In the genomic region with DNA sequence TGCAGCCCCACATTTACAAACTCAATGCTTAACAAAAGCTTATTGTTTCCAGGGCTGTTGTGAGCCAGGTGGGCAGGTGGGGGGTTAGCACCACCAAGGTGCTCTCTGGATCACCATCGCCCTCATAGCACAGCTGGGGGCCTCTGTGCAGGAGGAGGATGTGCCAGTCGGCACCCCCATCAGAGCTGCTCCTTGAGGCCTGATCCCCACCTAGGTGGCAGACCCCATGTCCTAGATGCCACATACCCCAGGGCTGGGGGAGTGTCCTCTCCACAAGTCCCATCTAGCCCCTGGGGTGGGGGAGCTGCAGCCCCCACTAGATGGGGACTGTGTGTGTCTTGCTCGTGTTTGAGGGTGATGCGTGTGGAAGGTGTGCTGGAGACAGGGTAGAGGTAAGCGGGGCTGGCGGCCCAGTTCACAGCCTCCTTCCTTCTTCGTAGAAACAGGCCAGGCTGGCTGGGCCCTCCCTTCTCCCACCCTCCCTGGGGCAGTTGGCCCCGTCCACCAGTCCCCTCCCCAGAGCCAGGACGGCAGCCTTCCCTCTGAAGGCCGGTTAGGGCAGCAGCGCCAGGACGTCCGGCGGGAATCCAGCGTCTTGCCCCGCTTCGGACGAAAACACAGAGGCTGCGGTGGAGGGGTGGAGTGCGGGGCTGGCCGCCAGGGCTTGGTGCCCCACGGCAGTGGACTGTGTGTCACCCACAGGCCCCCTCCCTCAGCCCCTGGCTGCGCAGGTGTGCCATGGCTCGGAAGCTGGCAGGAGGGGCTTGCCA, we compare ENCODE assay signal across 18 cellular contexts. TPM values are rescaled to one million over a fixed set of nuclear protein-coding genes. Genes with fewer than 3 reads are reported as not detected.
DNase-seq lines count a peak whose midpoint lies in the region; ATAC-seq, FAIRE-seq and TF ChIP-seq lines count a peak whose summit lies in the region.
"Had no signal": no experiment of that assay in that cellular context is flagged by ENCODE, and none has a peak within 500 bp of the region (broad histone marks: within the 10 kb centered on the region; RNA-seq: fewer than 3 reads in every experiment).

No MANE protein-coding gene starts in this region.

- no peak overlapping the region for H3K56ac ChIP-seq in H1 (replicated peaks; ENCODE audit: insufficient read length, low read depth, low read length)

- no peak overlapping the region for H3K4ac ChIP-seq in H1 (replicated peaks; ENCODE audit: insufficient read length, low read depth, low read length)

- DNase-seq in astrocyte of the hippocampus (ENCODE audit: low read depth, low spot score): peak; percentile 71
- peak in 1 of 2 experiments; percentile 67 for DNase-seq in H1 (ENCODE audit: low read depth in 1 of 2, low spot score in 2 of 2)
- DNase-seq in tibial nerve (ENCODE audit: low spot score in 2 of 2): no peak
- no peak for DNase-seq in dedifferentiated amniotic fluid mesenchymal stem cell (ENCODE audit: extremely low spot score)
- DNase-seq in activated T-cell treated with anti-CD3 and anti-CD28 coated beads, Interleukin-2, amount 50 U/mL, for 48 hours: no peak
- DNase-seq: activated CD4-positive, alpha-beta T cell treated with anti-CD3 and anti-CD28 coated beads, Interleukin-2, amount 50 U/mL, for 48 hours; activated T-cell treated with anti-CD3 and anti-CD28 coated beads, Interleukin-2, amount 50 U/mL, for 1 hour; Caco-2; cerebellar nuclear complex; MG63; naive thymus-derived CD8-positive, alpha-beta T cell; NCI-H187 treated with DMSO at 0.1 percent for 48 hours; retina; stimulated activated CD4-positive, alpha-beta T cell treated with anti-CD3 and anti-CD28 coated beads, Interleukin-2, amount 100 ng/mL, for 24 hours; T-cell had no signal

- H3K27me3 ChIP-seq in H1 (replicated peaks in 1 of 4; ENCODE audit: control insufficient read depth in 3 of 4, extremely low read depth in 1 of 4, insufficient read depth in 3 of 4, low read length in 3 of 4): peaks cover 62 to 89% (median 74%) of the 10 kb centered on the region in 4 experiments
- H3K27me3 ChIP-seq in tibial nerve: peaks cover 0 to 67% of the 10 kb centered on the region in 2 donors
- H3K27me3 ChIP-seq: MG63 had no signal

- H2BK5ac ChIP-seq in H1 (ENCODE audit: low read depth, low read length): no peak overlapping the region

- CTCF ChIA-PET in H1 (lab: Charles Lee; ENCODE audit: partially characterized antibody): interaction anchor here (0.8 to 1.2 kb wide), 8 partner anchors 17 to 358 kb away, joined by 3 to 4 read pairs (median 3); no protein-coding TSS in a partner anchor

- peak overlapping the region; percentile 68; the same call in 1 of the 2 replicates for H4K8ac ChIP-seq in H1 (ENCODE audit: extremely low read depth, insufficient read depth, low read length)

- H3K23ac ChIP-seq in H1 (ENCODE audit: insufficient read length): no peak overlapping the region

- H3K4me2 ChIP-seq in H1 (ENCODE audit: insufficient read depth in 1 of 2, low read depth in 2 of 2, low read length in 2 of 2): peak overlapping the region; percentile 34 to 75

- TF ChIP-seq EP300 in H1 (IDR thresholded peaks at IDR 0.05; ENCODE audit: borderline replicate concordance in 1 of 2, low read depth in 2 of 2, low read length in 2 of 2) (no peak), tibial nerve (IDR thresholded peaks at IDR 0.05) (peak in 1 of 2 donors; percentile 45)

- H3K14ac ChIP-seq in H1 (ENCODE audit: insufficient read length): no peak overlapping the region

- H4K20me1 ChIP-seq in H1 (replicated peaks in 1 of 2; ENCODE audit: control insufficient read depth in 1 of 2, insufficient read depth in 2 of 2, low read length in 2 of 2): peaks cover 8 to 13% of the 10 kb centered on the region in 2 experiments

- 17% methylated on average over 18 of the region's 24 CpGs; no CpG with 5 or more reads in 1 of the 2 experiments for WGBS in H1 (ENCODE audit: extremely low coverage in 1 of 2, insufficient coverage in 1 of 2, insufficient read length in 1 of 2, insufficient replicate concordance in 2 of 2, low coverage in 1 of 2, low lambda C conversion rate in 2 of 2, missing lambda C conversion rate in 1 of 2), 2 experiments
- 17 to 28% methylated on average over 6 to 22 of the region's 24 CpGs for WGBS in tibial nerve, 2 donors

- H3K9me3 ChIP-seq in H1 (ENCODE audit: insufficient read depth in 2 of 2, low read depth in 1 of 2, low read length in 1 of 2): no peaks in the 10 kb centered on the region; a peak in 1 of 4 replicates
- no peaks in the 10 kb centered on the region for H3K9me3 ChIP-seq in tibial nerve
- H3K9me3 ChIP-seq: Caco-2, MG63 had no signal

- peaks cover 13% of the 10 kb centered on the region; the same call in 1 of the 2 replicates for H3K23me2 ChIP-seq in H1 (ENCODE audit: low read depth, low read length)

- H3K36me3 ChIP-seq in H1 (ENCODE audit: control insufficient read depth in 2 of 4, insufficient read depth in 4 of 4, low read length in 3 of 4) (peaks cover 0 to 15% (median 0%) of the 10 kb centered on the region in 4 experiments; a peak in 1 of 8 replicates), tibial nerve (no peaks in the 10 kb centered on the region)
- H3K36me3 ChIP-seq: MG63 had no signal

- H2BK20ac ChIP-seq in H1 (ENCODE audit: low read length): peak overlapping the region; percentile 61; the same call in 1 of the 2 replicates

- TF ChIP-seq CTCF in H1 (IDR thresholded peaks at IDR 0.05; ENCODE audit: control extremely low read depth in 1 of 3, insufficient read depth in 1 of 3, low read depth in 1 of 3, low read length in 3 of 3): no peak
- no peak for TF ChIP-seq CTCF in nephron (IDR thresholded peaks at IDR 0.05; ENCODE audit: unreplicated experiment in 3 of 3)
- TF ChIP-seq CTCF in tibial nerve (IDR thresholded peaks at IDR 0.05): no peak

- H3K18ac ChIP-seq in H1 (ENCODE audit: extremely low read depth, low read length): peak overlapping the region; percentile 78

- H3K9me3 Mint-ChIP-seq in nephron: no peaks in the 10 kb centered on the region
- H3K9me3 Mint-ChIP-seq: activated naive CD4-positive, alpha-beta T cell treated with anti-CD3 and anti-CD28 coated beads, Interleukin-2, amount 50 U/mL, for 24 hours; naive thymus-derived CD8-positive, alpha-beta T cell; T-cell had no signal

- no peaks in the 10 kb centered on the region for H3K79me2 ChIP-seq in H1 (ENCODE audit: control insufficient read depth in 1 of 2, insufficient read depth in 2 of 2, low read length in 2 of 2)

- H3K27ac Mint-ChIP-seq in nephron: no peak overlapping the region
- H3K27ac Mint-ChIP-seq: activated naive CD4-positive, alpha-beta T cell treated with anti-CD3 and anti-CD28 coated beads, Interleukin-2, amount 50 U/mL, for 24 hours; naive thymus-derived CD8-positive, alpha-beta T cell; T-cell had no signal

- H3K4me3 ChIP-seq in H1 (ENCODE audit: extremely low read depth in 1 of 4, insufficient read depth in 2 of 4, low read depth in 3 of 4, low read length in 4 of 4): peak overlapping the region in 1 of 4 experiments; percentile 57; a peak in 2 of 8 replicates
- peak overlapping the region; percentile 52 to 87 (median 72) for H3K4me3 ChIP-seq in tibial nerve
- H3K4me3 ChIP-seq: MG63 had no signal

- TF ChIP-seq POLR2A in H1 (IDR thresholded peaks at IDR 0.05; ENCODE audit: control extremely low read depth in 1 of 2, low read depth in 2 of 2, low read length in 2 of 2) (no peak), tibial nerve (IDR thresholded peaks at IDR 0.05) (no peak)

- no peak for ATAC-seq in HG03342 (IDR thresholded peaks at IDR 0.05; ENCODE audit: unreplicated experiment)
- ATAC-seq: naive thymus-derived CD8-positive, alpha-beta T cell; T-cell had no signal

- H3K27ac ChIP-seq in H1 (ENCODE audit: low read depth, low read length): no peak overlapping the region
- peak overlapping the region; percentile 81 to 97 (median 97) for H3K27ac ChIP-seq in tibial nerve

- H4K91ac ChIP-seq in H1 (replicated peaks; ENCODE audit: insufficient read length, low read length): no peak overlapping the region

- H2BK12ac ChIP-seq in H1 (ENCODE audit: low read depth, low read length): peak overlapping the region; percentile 60; the same call in 1 of the 2 replicates

- H2AK5ac ChIP-seq in H1 (ENCODE audit: low read depth, low read length): peak overlapping the region; percentile 48; the same call in 1 of the 2 replicates

- H4K5ac ChIP-seq in H1 (ENCODE audit: insufficient read length, low read depth, low read length): no peak overlapping the region

- H3K79me1 ChIP-seq in H1 (ENCODE audit: low read depth, low read length): no peaks in the 10 kb centered on the region

- peak overlapping the region in 2 of 3 experiments; percentile 44 to 67 for H3K4me3 Mint-ChIP-seq in nephron
- H3K4me3 Mint-ChIP-seq: activated naive CD4-positive, alpha-beta T cell treated with anti-CD3 and anti-CD28 coated beads, Interleukin-2, amount 50 U/mL, for 24 hours had no signal

- FAIRE-seq in H1 (lab: Jason Lieb, UNC): no peak

- 0 out of 2 replicates have a peak overlapping the region, but pooled peaks have one; percentile 88 for H2BK15ac ChIP-seq in H1 (ENCODE audit: low read length)

- H2AFZ ChIP-seq in H1 (ENCODE audit: low read length): no peak overlapping the region

- H3K9ac ChIP-seq in H1 (replicated peaks in 1 of 4; ENCODE audit: extremely low read depth in 1 of 4, low read depth in 3 of 4, low read length in 3 of 4): no peak overlapping the region

- no peaks in the 10 kb centered on the region for H3K36me3 Mint-ChIP-seq in nephron (ENCODE audit: low read depth)
- H3K36me3 Mint-ChIP-seq: activated naive CD4-positive, alpha-beta T cell treated with anti-CD3 and anti-CD28 coated beads, Interleukin-2, amount 50 U/mL, for 24 hours; naive thymus-derived CD8-positive, alpha-beta T cell; T-cell had no signal

- H3K4me1 Mint-ChIP-seq in nephron: peaks cover 4% of the 10 kb centered on the region

- TF ChIP-seq RAD21 in H1 (IDR thresholded peaks at IDR 0.05 in 1 of 2, conservative IDR thresholded peaks at IDR 0.05 in 1 of 2; ENCODE audit: low read depth in 2 of 2, low read length in 2 of 2): no peak

- POLR2A ChIA-PET in H1 (lab: Charles Lee; ENCODE audit: partially characterized antibody): no interaction called here

- H3K27me3 Mint-ChIP-seq in nephron (ENCODE audit: low read depth): peaks cover 84% of the 10 kb centered on the region

- H3K4me1 ChIP-seq in H1 (replicated peaks in 1 of 4; ENCODE audit: control insufficient read depth in 3 of 4, insufficient read depth in 4 of 4, low read length in 3 of 4) (peaks cover 0 to 49% (median 32%) of the 10 kb centered on the region in 4 experiments; a peak in 6 of 7 replicates), tibial nerve (peaks cover 0 to 82% (median 20%) of the 10 kb centered on the region in 4 donors)
- H3K4me1 ChIP-seq: Caco-2 had no signal

- peak overlapping the region; percentile 43 for H2BK120ac ChIP-seq in H1 (replicated peaks; ENCODE audit: low read depth, low read length)

RNA-seq across cellular contexts. Expression of gene PRDM16, which starts 3.4 kb away (rescaled TPM):
- total RNA-seq in H1 (2021; fragmentation: NEBNext Ultra II Directional; extraction: Animal tissue kit (Norgen Biotek cat#: 25700)): 0.43 and 0.46 TPM in 2 replicates
- polyA plus RNA-seq in H1 (2011; rRNA removed): 0.38 and 0.39 TPM in 2 replicates
- polyA plus RNA-seq in H1 (2011; cell fraction: cytosol; rRNA removed): 0.54 TPM
- 1.1 TPM for polyA plus RNA-seq in H1 (2011; cell fraction: nucleus; rRNA removed)
- polyA plus RNA-seq in H1 (2012, experiment 1 of 2): 0.25 to 0.69 TPM (median 0.53 TPM) in 4 replicates
- polyA plus RNA-seq in H1 (2012, experiment 2 of 2): 0.14 TPM
- polyA plus RNA-seq in H1 (2013, experiment 1 of 2): 0.18 TPM
- 0.26 TPM for polyA plus RNA-seq in H1 (2013, experiment 2 of 2)
- 0.13 and 0.24 TPM in 2 replicates for polyA minus RNA-seq in H1 (2011; rRNA and poly(A)+ RNA removed)
- polyA minus RNA-seq in H1 (2011; cell fraction: cytosol; rRNA and poly(A)+ RNA removed): 0.15 TPM
- 1.2 TPM for polyA minus RNA-seq in H1 (2011; cell fraction: nucleus; rRNA and poly(A)+ RNA removed)
- 10 to 100 TPM in 3 of 4 donors, 1 to 10 TPM in 1; 5.9 to 41.7 (median 11.2) TPM for total RNA-seq in tibial nerve
- total RNA-seq: naive thymus-derived CD8-positive, alpha-beta T cell had no signal
- polyA plus RNA-seq: naive thymus-derived CD8-positive, alpha-beta T cell had no signal

RNA-seq across cellular contexts. Expression of gene ACTRT2, which starts 51.1 kb away (rescaled TPM):
- total RNA-seq in H1 (2021; fragmentation: NEBNext Ultra II Directional; extraction: Animal tissue kit (Norgen Biotek cat#: 25700)): not detected in 2 replicates
- not detected in 2 replicates for polyA plus RNA-seq in H1 (2011; rRNA removed)
- not detected for polyA plus RNA-seq in H1 (2011; cell fraction: cytosol; rRNA removed)
- polyA plus RNA-seq in H1 (2011; cell fraction: nucleus; rRNA removed): not detected
- not detected in 4 replicates for polyA plus RNA-seq in H1 (2012, experiment 1 of 2)
- polyA plus RNA-seq in H1 (2012, experiment 2 of 2): 0.12 TPM
- not detected for polyA plus RNA-seq in H1 (2013, experiment 1 of 2)
- not detected for polyA plus RNA-seq in H1 (2013, experiment 2 of 2)
- polyA minus RNA-seq in H1 (2011; rRNA and poly(A)+ RNA removed): not detected in 2 replicates
- polyA minus RNA-seq in H1 (2011; cell fraction: cytosol; rRNA and poly(A)+ RNA removed): not detected
- polyA minus RNA-seq in H1 (2011; cell fraction: nucleus; rRNA and poly(A)+ RNA removed): not detected
- total RNA-seq in tibial nerve: not detected
- total RNA-seq: Caco-2; naive thymus-derived CD8-positive, alpha-beta T cell; T-cell had no signal
- polyA plus RNA-seq: naive thymus-derived CD8-positive, alpha-beta T cell had no signal
